ENCODE assay signal across 8 cellular contexts in genomic region chr12:108410689-108411088, GRCh38.
"Had no signal": no experiment of that assay in that cellular context is flagged by ENCODE, and none has a peak within 500 bp of the region (broad histone marks: within the 10 kb centered on the region; RNA-seq: fewer than 3 reads in every experiment).

No MANE protein-coding gene starts in this region.

- H3K27ac Mint-ChIP-seq: HFFc6 had no signal

- H3K9me3 ChIP-seq: HAP-1 had no signal

- H2AFZ ChIP-seq: GM23248 had no signal

- ATAC-seq: HCT116 had no signal

- DNase-seq: GM23248, GOT3, H7, H9, HCEC 1CT, HFFc6 had no signal

- H3K27ac ChIP-seq: GM23248 had no signal

- H3K4me3 ChIP-seq: GM23248, HAP-1 had no signal

- H3K36me3 ChIP-seq: HAP-1 had no signal

- H3K4me1 ChIP-seq: HAP-1 had no signal

- H3K4me3 Mint-ChIP-seq: H9, HFFc6 had no signal
